In the genomic region with DNA sequence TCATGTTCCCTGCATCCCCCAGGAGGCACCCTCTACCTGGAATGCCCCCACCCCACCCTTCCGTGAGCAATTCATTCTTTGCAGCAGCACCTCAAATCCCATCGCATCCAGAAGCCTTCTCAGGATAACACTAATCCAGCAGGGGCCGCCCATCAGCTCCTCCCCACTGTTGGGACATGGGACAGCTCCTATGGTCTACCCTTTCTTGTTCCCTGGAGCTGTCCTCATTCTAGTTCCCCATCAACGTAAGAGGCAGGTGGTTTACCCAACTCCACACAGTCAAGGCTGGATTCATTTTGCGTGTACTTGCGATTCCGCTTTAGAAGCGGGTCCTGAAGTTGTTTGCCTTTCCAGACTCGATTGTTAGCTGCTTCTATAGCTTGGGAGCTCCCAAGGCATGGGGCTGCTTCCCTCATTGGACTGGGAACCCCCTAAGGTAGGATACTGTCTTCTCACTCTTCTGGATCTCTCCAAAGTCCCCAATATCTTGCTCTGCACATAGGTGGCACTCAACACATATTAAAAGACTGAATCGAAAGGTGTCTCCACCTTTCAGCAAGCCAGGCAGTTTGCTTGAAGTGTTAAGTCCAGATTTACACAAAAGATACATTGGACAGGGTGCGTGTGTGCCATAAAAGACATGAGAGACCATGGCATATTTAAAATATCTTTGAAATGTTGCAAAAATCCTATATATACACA, we compare ENCODE assay signal across 9 cellular contexts. TPM values are rescaled to one million over a fixed set of nuclear protein-coding genes. Genes with fewer than 3 reads are reported as not detected.
A peak's percentile ranks its signal among the peaks of the same experiment; 100 is the strongest.
DNase-seq lines count a peak whose midpoint lies in the region; ATAC-seq and TF ChIP-seq lines count a peak whose summit lies in the region.
"Had no signal": no experiment of that assay in that cellular context is flagged by ENCODE, and none has a peak within 500 bp of the region (broad histone marks: within the 10 kb centered on the region; RNA-seq: fewer than 3 reads in every experiment).

No MANE protein-coding gene starts in this region.

- H3K27me3 Mint-ChIP-seq in activated B cell treated with CpG ODN at 0.5 μM for 24 hours = peaks cover 12% of the 10 kb centered on the region

- POLR2A ChIA-PET in HEK293 (lab: Yijun Ruan, JAX) (interaction anchor here (0.8 kb wide), 2 partner anchors 23 to 250 kb away, joined by 3 to 5 read pairs; a partner anchor contains a TSS), activated B cell treated with CpG ODN at 0.5 μM for 24 hours (lab: Charles Lee) (interaction anchor here (0.5 to 0.8 kb wide), 2 partner anchors 125 to 131 kb away, joined by 3 read pairs; no protein-coding TSS in a partner anchor), GM10248 (lab: Yijun Ruan, JAX) (no interaction called here)

- no peak overlapping the region for H3K4me3 ChIP-seq in HEK293 (ENCODE audit: low read depth, low read length)
- no peak overlapping the region for H3K4me3 ChIP-seq in liver (ENCODE audit: low read depth in 1 of 3, low read length in 3 of 3)

- peaks cover 0 to 6% (median 0%) of the 10 kb centered on the region in 4 donors for H3K27me3 ChIP-seq in liver (ENCODE audit: control insufficient read depth in 4 of 4, insufficient read depth in 4 of 4, low read length in 3 of 4)

- TF ChIP-seq RAD21 in liver (IDR thresholded peaks at IDR 0.05) = peak; percentile 41 to 50

- DNase-seq in DMS153 (lab: John Stamatoyannopoulos, UW) (peak; percentile 53), activated B cell treated with CpG ODN at 0.5 μM for 24 hours (no peak), NOMO-1 treated with dmso at 0.1 percent for 144 hours (lab: John Stamatoyannopoulos, UW; ENCODE audit: unreplicated experiment) (no peak), omental fat pad (ENCODE audit: low spot score) (no peak), GM10248 (ENCODE audit: extremely low spot score) (no peak), NCI-H2029 treated with DMSO at 0.1 percent for 48 hours (lab: John Stamatoyannopoulos, UW) (no peak)
- DNase-seq: NCI-H187 had no signal

- H3K27ac ChIP-seq in HEK293 (ENCODE audit: extremely low read depth, low read depth, low read length) (no peak overlapping the region), liver (ENCODE audit: low read depth in 1 of 2, low read length in 2 of 2) (no peak overlapping the region)

- CTCF ChIA-PET in HEK293 (lab: Yijun Ruan, JAX) = interaction anchor here (0.8 to 2.6 kb wide), 4 partner anchors 22 to 70 kb away, joined by 3 to 16 read pairs (median 4); no protein-coding TSS in a partner anchor
- CTCF ChIA-PET in activated B cell treated with CpG ODN at 0.5 μM for 24 hours (lab: Charles Lee) = interaction anchor here (0.8 to 1.7 kb wide), 3 partner anchors 18 to 167 kb away, joined by 3 read pairs; no protein-coding TSS in a partner anchor
- CTCF ChIA-PET in GM10248 (lab: Yijun Ruan, JAX) = interaction anchor here (1.2 kb wide), 1 partner anchor 405 kb away, joined by 3 read pairs; no protein-coding TSS in a partner anchor

- WGBS in liver = 44% methylated on average over 11 of the region's 11 CpGs

- H3K4me1 Mint-ChIP-seq in activated B cell treated with CpG ODN at 0.5 μM for 24 hours = peaks cover 11% of the 10 kb centered on the region

- H3K36me3 Mint-ChIP-seq in activated B cell treated with CpG ODN at 0.5 μM for 24 hours (ENCODE audit: low read depth) = no peaks in the 10 kb centered on the region

- H3K9me3 Mint-ChIP-seq in activated B cell treated with CpG ODN at 0.5 μM for 24 hours = no peaks in the 10 kb centered on the region

- intact Hi-C loops in activated B cell treated with CpG ODN at 0.5 μM for 24 hours (cut with micrococcal nuclease) = loop anchor here (1.0 kb wide), 1 partner anchor 168 kb away; no protein-coding TSS in a partner anchor

- H3K27ac Mint-ChIP-seq in activated B cell treated with CpG ODN at 0.5 μM for 24 hours = no peak overlapping the region

- H3K9me3 ChIP-seq in HEK293 (ENCODE audit: control insufficient read depth, insufficient read depth, low read depth, low read length) (no peaks in the 10 kb centered on the region), liver (ENCODE audit: control insufficient read depth in 4 of 4, low read length in 3 of 4) (no peaks in the 10 kb centered on the region)

- TF ChIP-seq CTCF in HEK293 (tag by site-specific recombination; IDR thresholded peaks at IDR 0.05) (no peak), activated B cell treated with CpG ODN at 0.5 μM for 24 hours (IDR thresholded peaks at IDR 0.05) (no peak), liver (IDR thresholded peaks at IDR 0.05; ENCODE audit: low read depth, low read length, missing input control) (no peak), omental fat pad (IDR thresholded peaks at IDR 0.05) (no peak), GM10248 (IDR thresholded peaks at IDR 0.05; ENCODE audit: control extremely low read depth, extremely low read depth, low read depth, missing control alignments) (no peak)

- H3K4me1 ChIP-seq in HEK293 (ENCODE audit: control insufficient read depth, insufficient read depth, low read length) (no peaks in the 10 kb centered on the region; the same call in 1 of the 2 replicates), liver (ENCODE audit: control insufficient read depth in 4 of 4, insufficient read depth in 4 of 4, low read length in 3 of 4) (peaks cover 6 to 34% (median 22%) of the 10 kb centered on the region in 4 donors)

- H3K36me3 ChIP-seq in HEK293 (ENCODE audit: control insufficient read depth in 2 of 2, insufficient read depth in 1 of 2, low read length in 2 of 2) (no peaks in the 10 kb centered on the region), liver (ENCODE audit: control insufficient read depth in 4 of 4, insufficient read depth in 3 of 4, low read depth in 1 of 4, low read length in 3 of 4) (no peaks in the 10 kb centered on the region)

- H3K4me3 Mint-ChIP-seq in activated B cell treated with CpG ODN at 0.5 μM for 24 hours = peak overlapping the region; percentile 56

- no peak for ATAC-seq in activated B cell treated with CpG ODN at 0.5 μM for 24 hours (ENCODE audit: low read depth)
- ATAC-seq in omental fat pad (ENCODE audit: low FRiP score) = no peak

- no peak overlapping the region for H3K9ac ChIP-seq in liver (ENCODE audit: low read depth in 1 of 2, low read length in 2 of 2)

TF ChIP-seq in liver, 16 proteins besides CTCF, POLR2A, EP300 and RAD21:
- TF ChIP-seq, protein P1, sequence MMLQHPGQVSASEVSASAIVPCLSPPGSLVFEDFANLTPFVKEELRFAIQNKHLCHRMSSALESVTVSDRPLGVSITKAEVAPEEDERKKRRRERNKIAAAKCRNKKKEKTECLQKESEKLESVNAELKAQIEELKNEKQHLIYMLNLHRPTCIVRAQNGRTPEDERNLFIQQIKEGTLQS (IDR thresholded peaks at IDR 0.05) = no peak
- no peak for TF ChIP-seq TAF1 (conservative IDR thresholded peaks at IDR 0.05)
- TF ChIP-seq, protein P2, sequence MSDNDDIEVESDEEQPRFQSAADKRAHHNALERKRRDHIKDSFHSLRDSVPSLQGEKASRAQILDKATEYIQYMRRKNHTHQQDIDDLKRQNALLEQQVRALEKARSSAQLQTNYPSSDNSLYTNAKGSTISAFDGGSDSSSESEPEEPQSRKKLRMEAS (IDR thresholded peaks at IDR 0.05) = no peak
- TF ChIP-seq HNF4G (IDR thresholded peaks at IDR 0.05) = no peak
- TF ChIP-seq YY1 (IDR thresholded peaks at IDR 0.05) = no peak
- TF ChIP-seq, protein P3, sequence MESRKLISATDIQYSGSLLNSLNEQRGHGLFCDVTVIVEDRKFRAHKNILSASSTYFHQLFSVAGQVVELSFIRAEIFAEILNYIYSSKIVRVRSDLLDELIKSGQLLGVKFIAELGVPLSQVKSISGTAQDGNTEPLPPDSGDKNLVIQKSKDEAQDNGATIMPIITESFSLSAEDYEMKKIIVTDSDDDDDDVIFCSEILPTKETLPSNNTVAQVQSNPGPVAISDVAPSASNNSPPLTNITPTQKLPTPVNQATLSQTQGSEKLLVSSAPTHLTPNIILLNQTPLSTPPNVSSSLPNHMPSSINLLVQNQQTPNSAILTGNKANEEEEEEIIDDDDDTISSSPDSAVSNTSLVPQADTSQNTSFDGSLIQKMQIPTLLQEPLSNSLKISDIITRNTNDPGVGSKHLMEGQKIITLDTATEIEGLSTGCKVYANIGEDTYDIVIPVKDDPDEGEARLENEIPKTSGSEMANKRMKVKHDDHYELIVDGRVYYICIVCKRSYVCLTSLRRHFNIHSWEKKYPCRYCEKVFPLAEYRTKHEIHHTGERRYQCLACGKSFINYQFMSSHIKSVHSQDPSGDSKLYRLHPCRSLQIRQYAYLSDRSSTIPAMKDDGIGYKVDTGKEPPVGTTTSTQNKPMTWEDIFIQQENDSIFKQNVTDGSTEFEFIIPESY (IDR thresholded peaks at IDR 0.05) = no peak
- TF ChIP-seq HNF4A (conservative IDR thresholded peaks at IDR 0.05) = no peak
- TF ChIP-seq NR2F2 (IDR thresholded peaks at IDR 0.05) = no peak
- TF ChIP-seq RXRA (IDR thresholded peaks at IDR 0.05) = no peak

RNA-seq across cellular contexts. Expression of a gene that starts 0.9 kb away (rescaled TPM):
- total RNA-seq in activated B cell treated with CpG ODN at 0.5 μM for 24 hours (not detected in 2 replicates), liver (under 1 TPM in 1 of 2 donors, not detected in 1; 0.19 TPM), omental fat pad (1 to 10 TPM in 1 of 4 donors, under 1 TPM in 3; 0.32 to 3.1 (median 0.76) TPM)
- polyA plus RNA-seq in liver = under 1 TPM in 1 of 2 donors, not detected in 1; 0.33 TPM
